Comparison of ENCODE assay signal across 1 cellular context in genomic region chr7:36475371-36475770, GRCh38.
TF ChIP-seq lines count a peak whose summit lies in the region.

No MANE protein-coding gene starts in this region.

TF ChIP-seq in endothelial cell of umbilical vein, 7 proteins besides CTCF, POLR2A, EP300 and RAD21:
- no peak for TF ChIP-seq MAX (IDR thresholded peaks at IDR 0.05; ENCODE audit: insufficient read depth, insufficient read length)
- TF ChIP-seq POLR2AphosphoS5 (IDR thresholded peaks at IDR 0.05; ENCODE audit: insufficient read depth, low read depth, low read length) = no peak
- no peak for TF ChIP-seq FOS (IDR thresholded peaks at IDR 0.05; ENCODE audit: borderline replicate concordance, insufficient read depth, low read length)
- no peak for TF ChIP-seq MYC (IDR thresholded peaks at IDR 0.05; ENCODE audit: low read depth, low read length)
